In the genomic region with DNA sequence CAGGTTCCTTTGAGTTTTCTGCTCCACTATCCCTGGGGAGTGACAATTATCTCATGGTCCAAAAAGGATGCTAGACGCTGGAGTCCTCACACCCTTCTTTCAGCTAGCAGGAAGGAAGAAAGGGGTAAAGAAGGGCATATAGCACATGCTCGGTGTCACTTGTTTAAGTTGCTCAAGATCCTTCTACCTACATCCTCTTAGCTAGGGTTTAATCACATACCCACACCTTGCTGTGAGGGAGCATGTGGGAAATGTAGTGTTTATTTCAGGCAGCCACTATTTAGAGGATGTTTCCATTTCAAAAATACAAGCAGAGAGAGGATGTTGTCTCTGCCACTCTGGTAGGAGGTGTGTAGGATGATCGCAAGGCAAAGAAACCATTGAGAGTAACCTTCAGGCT, we compare ENCODE assay signal across 24 cellular contexts. TPM values are rescaled to one million over a fixed set of nuclear protein-coding genes. Genes with fewer than 3 reads are reported as not detected.
DNase-seq lines count a peak whose midpoint lies in the region; TF ChIP-seq lines count a peak whose summit lies in the region.
"Had no signal": no experiment of that assay in that cellular context is flagged by ENCODE, and none has a peak within 500 bp of the region (broad histone marks: within the 10 kb centered on the region; RNA-seq: fewer than 3 reads in every experiment).

No MANE protein-coding gene starts in this region.

- peaks cover 66% of the 10 kb centered on the region for H3K4me1 Mint-ChIP-seq in activated CD4-positive, alpha-beta T cell treated with anti-CD3 and anti-CD28 coated beads, Interleukin-2, amount 10 ng/mL, durations not matched to agents 24 days and 14 days
- peaks cover 71% of the 10 kb centered on the region for H3K4me1 Mint-ChIP-seq in activated T-helper 2 cell treated with anti-CD3 and anti-CD28 coated beads, Interferon-gamma antibody, Interleukin-2, Interleukin-4, amounts not matched to agents 10 μg/mL and 5 μg/mL and 100 μg/mL, durations not matched to agents 14 hours and 24 hours and 36 hours (ENCODE audit: low read depth)

- peak overlapping the region; percentile 87 for H3K27ac Mint-ChIP-seq in activated CD4-positive, alpha-beta T cell treated with anti-CD3 and anti-CD28 coated beads, Interleukin-2, amount 10 ng/mL, durations not matched to agents 24 days and 14 days
- H3K27ac Mint-ChIP-seq in activated T-helper 2 cell treated with anti-CD3 and anti-CD28 coated beads, Interferon-gamma antibody, Interleukin-2, Interleukin-4, amounts not matched to agents 10 μg/mL and 5 μg/mL and 100 μg/mL, durations not matched to agents 14 hours and 24 hours and 36 hours = peak overlapping the region; percentile 40
- H3K27ac Mint-ChIP-seq: nephron progenitor cell had no signal

- H3K27me3 ChIP-seq in spleen (replicated peaks in 1 of 7) (peaks cover 0 to 28% (median 6%) of the 10 kb centered on the region in 7 donors), SK-N-SH (ENCODE audit: insufficient read depth) (peaks cover 22% of the 10 kb centered on the region)
- H3K27me3 ChIP-seq: ascending aorta had no signal

- peak overlapping the region in 5 of 8 donors; percentile 15 to 94 (median 29) for H3K27ac ChIP-seq in spleen
- H3K27ac ChIP-seq in SK-N-SH (ENCODE audit: low read depth in 2 of 2, low read length in 1 of 2) = no peak overlapping the region
- H3K27ac ChIP-seq: ascending aorta, psoas muscle, transverse colon had no signal

- H3K79me2 ChIP-seq in SK-N-SH (ENCODE audit: insufficient read depth) = no peaks in the 10 kb centered on the region

- no peaks in the 10 kb centered on the region for H3K9me2 ChIP-seq in SK-N-SH

- TF ChIP-seq RAD21 in SK-N-SH (IDR thresholded peaks at IDR 0.05; ENCODE audit: low read length) = no peak

- intact Hi-C loops in activated CD4-positive, alpha-beta T cell treated with anti-CD3 and anti-CD28 coated beads, Interleukin-2, amount 10 ng/mL, durations not matched to agents 24 days and 14 days (cut with micrococcal nuclease) = loop anchor here (5.0 kb wide), 1 partner anchor 38 kb away; no protein-coding TSS in a partner anchor
- intact Hi-C loops in activated T-helper 2 cell treated with anti-CD3 and anti-CD28 coated beads, Interferon-gamma antibody, Interleukin-2, Interleukin-4, amounts not matched to agents 10 μg/mL and 5 μg/mL and 100 μg/mL, durations not matched to agents 14 hours and 24 hours and 36 hours (cut with micrococcal nuclease) = loop anchor here (5.0 kb wide), 1 partner anchor 352 kb away; no protein-coding TSS in a partner anchor
- intact Hi-C loops in spleen (cut with DNase I; ENCODE audit: low total_unique reads) = no loop called here

- H2AFZ ChIP-seq in SK-N-SH (ENCODE audit: low read depth) = no peak overlapping the region

- no peak for TF ChIP-seq POLR2A in spleen (IDR thresholded peaks at IDR 0.05)

- TF ChIP-seq EP300 in SK-N-SH (IDR thresholded peaks at IDR 0.05; ENCODE audit: borderline replicate concordance in 1 of 2, low read depth in 1 of 2, low read length in 1 of 2) = no peak

- H3K9me3 ChIP-seq in spleen (no peaks in the 10 kb centered on the region), SK-N-SH (no peaks in the 10 kb centered on the region)
- H3K9me3 ChIP-seq: ascending aorta, psoas muscle, transverse colon had no signal

- H3F3A ChIP-seq in SK-N-SH (replicated peaks; ENCODE audit: insufficient read depth) = no peaks in the 10 kb centered on the region

- CTCF ChIA-PET in SK-N-SH (lab: Yijun Ruan, JAX) = no interaction called here

- peaks cover 39% of the 10 kb centered on the region for H3K36me3 Mint-ChIP-seq in activated CD4-positive, alpha-beta T cell treated with anti-CD3 and anti-CD28 coated beads, Interleukin-2, amount 10 ng/mL, durations not matched to agents 24 days and 14 days (ENCODE audit: low read depth)
- H3K36me3 Mint-ChIP-seq in activated T-helper 2 cell treated with anti-CD3 and anti-CD28 coated beads, Interferon-gamma antibody, Interleukin-2, Interleukin-4, amounts not matched to agents 10 μg/mL and 5 μg/mL and 100 μg/mL, durations not matched to agents 14 hours and 24 hours and 36 hours (ENCODE audit: low read depth) = peaks cover 51% of the 10 kb centered on the region

- DNase-seq in activated CD4-positive, alpha-beta T cell treated with anti-CD3 and anti-CD28 coated beads, Interleukin-2, amount 10 ng/mL, durations not matched to agents 24 days and 14 days = no peak
- DNase-seq in activated CD4-positive, alpha-beta T cell treated with anti-CD3 and anti-CD28 coated beads for 4 hours = no peak
- DNase-seq in GM20000 (ENCODE audit: low spot score) (peak; percentile 31), spleen (no peak), cerebellum (ENCODE audit: low spot score) (no peak), SK-N-SH (no peak), NCI-H345 treated with DMSO at 0.1 percent for 48 hours (lab: John Stamatoyannopoulos, UW; ENCODE audit: unreplicated experiment) (no peak)
- DNase-seq in activated T-helper 2 cell treated with anti-CD3 and anti-CD28 coated beads, Interferon-gamma antibody, Interleukin-2, Interleukin-4, amounts not matched to agents 10 μg/mL and 5 μg/mL and 100 μg/mL, durations not matched to agents 14 hours and 24 hours and 36 hours (ENCODE audit: low spot score) = no peak
- DNase-seq: activated CD4-positive, CD25-positive, alpha-beta regulatory T cell treated with anti-CD3 and anti-CD28 coated beads, Interleukin-2, amount 50 U/mL, for 72 hours; C1 segment of cervical spinal cord; DMS79 treated with DMSO at 0.1 percent for 48 hours; hippocampal formation; IMR-90; kidney; mammary epithelial cell; NCI-H2029 treated with DMSO at 0.1 percent for 48 hours; NCI-H510A; nephron progenitor cell; psoas muscle; SHP77; small intestine; transverse colon had no signal

- H3K9me3 Mint-ChIP-seq in activated CD4-positive, alpha-beta T cell treated with anti-CD3 and anti-CD28 coated beads, Interleukin-2, amount 10 ng/mL, durations not matched to agents 24 days and 14 days = no peaks in the 10 kb centered on the region
- H3K9me3 Mint-ChIP-seq in activated T-helper 2 cell treated with anti-CD3 and anti-CD28 coated beads, Interferon-gamma antibody, Interleukin-2, Interleukin-4, amounts not matched to agents 10 μg/mL and 5 μg/mL and 100 μg/mL, durations not matched to agents 14 hours and 24 hours and 36 hours = no peaks in the 10 kb centered on the region
- H3K9me3 Mint-ChIP-seq: nephron progenitor cell had no signal

- H3K4me2 ChIP-seq in SK-N-SH = no peak overlapping the region

- POLR2A ChIA-PET in SK-N-SH (lab: Yijun Ruan, JAX) = no interaction called here

- H3K36me3 ChIP-seq in spleen (peaks cover 0 to 60% (median 0%) of the 10 kb centered on the region in 6 donors), SK-N-SH (replicated peaks in 1 of 2; ENCODE audit: control insufficient read depth in 1 of 2, insufficient read depth in 2 of 2, low read length in 1 of 2) (no peaks in the 10 kb centered on the region)
- H3K36me3 ChIP-seq: ascending aorta, transverse colon had no signal

- H4K20me1 ChIP-seq in SK-N-SH (ENCODE audit: insufficient read depth) = no peaks in the 10 kb centered on the region

- H3K4me1 ChIP-seq in spleen (peaks cover 13 to 97% (median 83%) of the 10 kb centered on the region in 6 donors), SK-N-SH (ENCODE audit: control insufficient read depth in 1 of 2, insufficient read depth in 2 of 2, low read depth in 1 of 2, low read length in 1 of 2) (no peaks in the 10 kb centered on the region)
- H3K4me1 ChIP-seq: ascending aorta, psoas muscle had no signal

- H3K27me3 Mint-ChIP-seq in activated CD4-positive, alpha-beta T cell treated with anti-CD3 and anti-CD28 coated beads, Interleukin-2, amount 10 ng/mL, durations not matched to agents 24 days and 14 days = no peaks in the 10 kb centered on the region
- no peaks in the 10 kb centered on the region for H3K27me3 Mint-ChIP-seq in activated T-helper 2 cell treated with anti-CD3 and anti-CD28 coated beads, Interferon-gamma antibody, Interleukin-2, Interleukin-4, amounts not matched to agents 10 μg/mL and 5 μg/mL and 100 μg/mL, durations not matched to agents 14 hours and 24 hours and 36 hours (ENCODE audit: low read depth)

- TF ChIP-seq CTCF in GM20000 (IDR thresholded peaks at IDR 0.05; ENCODE audit: extremely low read depth, missing control alignments) = no peak
- TF ChIP-seq CTCF in spleen (IDR thresholded peaks at IDR 0.05 in 8 of 11, conservative IDR thresholded peaks at IDR 0.05 in 3 of 11) = no peak
- no peak for TF ChIP-seq CTCF in SK-N-SH (IDR thresholded peaks at IDR 0.05)

- WGBS in spleen, 5 donors = 35 to 57% (median 48%) methylated on average over 3 of the region's 3 CpGs
- WGBS in SK-N-SH (ENCODE audit: low lambda C conversion rate) = 38% methylated on average over 3 of the region's 3 CpGs

- H3K4me3 ChIP-seq in spleen (peak overlapping the region in 1 of 8 donors; percentile 100), SK-N-SH (ENCODE audit: low read depth in 2 of 2, low read length in 1 of 2) (no peak overlapping the region)
- H3K4me3 ChIP-seq: ascending aorta, psoas muscle, transverse colon had no signal

- peak overlapping the region; percentile 56 for H3K4me3 Mint-ChIP-seq in activated CD4-positive, alpha-beta T cell treated with anti-CD3 and anti-CD28 coated beads, Interleukin-2, amount 10 ng/mL, durations not matched to agents 24 days and 14 days
- peak overlapping the region; percentile 24 for H3K4me3 Mint-ChIP-seq in activated T-helper 2 cell treated with anti-CD3 and anti-CD28 coated beads, Interferon-gamma antibody, Interleukin-2, Interleukin-4, amounts not matched to agents 10 μg/mL and 5 μg/mL and 100 μg/mL, durations not matched to agents 14 hours and 24 hours and 36 hours (ENCODE audit: low read depth)
- H3K4me3 Mint-ChIP-seq: nephron progenitor cell had no signal

- H3K9ac ChIP-seq in SK-N-SH = no peak overlapping the region

TF ChIP-seq in SK-N-SH, 30 proteins besides CTCF, POLR2A, EP300 and RAD21:
- TF ChIP-seq GABPA (IDR thresholded peaks at IDR 0.05; ENCODE audit: low read depth) (no peak), JUND (IDR thresholded peaks at IDR 0.05) (no peak)

RNA-seq across cellular contexts. Expression of a gene that starts 4.5 kb away (rescaled TPM):
- 79.9 and 84.2 TPM in 2 replicates for total RNA-seq in activated CD4-positive, alpha-beta T cell treated with anti-CD3 and anti-CD28 coated beads, Interleukin-2, amount 10 ng/mL, durations not matched to agents 24 days and 14 days
- 69.0 and 69.5 TPM in 2 replicates for total RNA-seq in activated T-helper 2 cell treated with anti-CD3 and anti-CD28 coated beads, Interferon-gamma antibody, Interleukin-2, Interleukin-4, amounts not matched to agents 10 μg/mL and 5 μg/mL and 100 μg/mL, durations not matched to agents 14 hours and 24 hours and 36 hours
- total RNA-seq in spleen = 100 to 1,000 TPM; 169 to 284 (median 189) TPM
- 10 to 100 TPM; 33.8 to 53.5 (median 39.3) TPM for polyA plus RNA-seq in spleen
- 109 TPM for total RNA-seq in cerebellum
- polyA plus RNA-seq in SK-N-SH (2012; rRNA removed) = 0.12 and 0.23 TPM in 2 replicates
- 0.08 and 0.09 TPM in 2 replicates for polyA plus RNA-seq in SK-N-SH (2012; cell fraction: cytosol; rRNA removed)
- 0.06 and 0.36 TPM in 2 replicates for polyA plus RNA-seq in SK-N-SH (2012; cell fraction: nucleus; rRNA removed)
- total RNA-seq: A172, mammary epithelial cell had no signal
- polyA plus RNA-seq: IMR-90, mammary epithelial cell had no signal

Comparison
In these comparisons a context has a peak if more than half of its experiments do, and no peak if none do; other contexts are left out.
1. H3K27ac ChIP-seq: peak in spleen (5 of 8); none in SK-N-SH (0 of 2).